Comparison of ENCODE assay signal across 15 cellular contexts in the genomic region with DNA sequence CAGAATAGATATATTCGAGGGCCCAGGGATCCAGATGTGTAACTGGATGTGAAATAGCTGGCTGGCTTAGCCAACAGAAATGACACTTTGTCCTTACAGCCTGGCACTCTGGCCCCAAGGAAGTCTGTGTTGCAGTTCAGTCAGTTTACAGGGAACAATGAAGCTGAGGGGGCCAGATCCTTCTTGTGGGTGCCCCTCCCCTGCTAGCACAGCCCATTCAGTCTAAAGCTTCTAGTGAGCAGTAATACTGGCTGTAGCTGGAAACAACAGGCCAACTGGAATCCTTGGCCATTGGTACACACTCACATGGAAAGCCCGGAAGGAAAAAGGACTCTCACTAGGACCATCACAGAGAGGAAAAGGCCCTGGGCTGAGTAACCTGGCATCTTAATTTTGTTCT. TPM values are rescaled to one million over a fixed set of nuclear protein-coding genes. Genes with fewer than 3 reads are reported as not detected.
DNase-seq lines count a peak whose midpoint lies in the region; ATAC-seq and TF ChIP-seq lines count a peak whose summit lies in the region.
"Had no signal": no experiment of that assay in that cellular context is flagged by ENCODE, and none has a peak within 500 bp of the region (broad histone marks: within the 10 kb centered on the region; RNA-seq: fewer than 3 reads in every experiment).

No MANE protein-coding gene starts in this region.

- H3K4me1 Mint-ChIP-seq in activated CD4-positive, alpha-beta T cell treated with anti-CD3 and anti-CD28 coated beads for 36 hours: peaks cover 90% of the 10 kb centered on the region
- H3K4me1 Mint-ChIP-seq in natural killer cell treated with Interleukin-12 subunit alpha and Interleukin-12 subunit beta and Interleukin-15 and Interleukin-18, amount 100 ng/mL, for 72 hours (ENCODE audit: low read depth in 2 of 2): peaks cover 56 to 67% of the 10 kb centered on the region in 2 donors
- H3K4me1 Mint-ChIP-seq in natural killer cell: peaks cover 63 to 64% of the 10 kb centered on the region in 2 donors
- H3K4me1 Mint-ChIP-seq in activated T-helper 2 cell treated with anti-CD3 and anti-CD28 coated beads, Interferon-gamma antibody, Interleukin-2, Interleukin-4, amounts not matched to agents 10 μg/mL and 5 μg/mL and 100 μg/mL, durations not matched to agents 14 hours and 24 hours and 36 hours (ENCODE audit: low read depth): peaks cover 76% of the 10 kb centered on the region
- peaks cover 61% of the 10 kb centered on the region for H3K4me1 Mint-ChIP-seq in stimulated activated effector memory CD8-positive, alpha-beta T cell treated with anti-CD3 and anti-CD28 coated beads, Interleukin-12 subunit alpha, Interleukin-12 subunit beta, amount 100 ng/mL, for 72 hours

- H3K9me3 Mint-ChIP-seq in activated CD4-positive, alpha-beta T cell treated with anti-CD3 and anti-CD28 coated beads for 36 hours (ENCODE audit: low read depth): no peaks in the 10 kb centered on the region
- H3K9me3 Mint-ChIP-seq in natural killer cell treated with Interleukin-12 subunit alpha and Interleukin-12 subunit beta and Interleukin-15 and Interleukin-18, amount 100 ng/mL, for 72 hours: peaks cover 3% of the 10 kb centered on the region
- H3K9me3 Mint-ChIP-seq in natural killer cell: no peaks in the 10 kb centered on the region
- peaks cover 8% of the 10 kb centered on the region for H3K9me3 Mint-ChIP-seq in activated T-helper 2 cell treated with anti-CD3 and anti-CD28 coated beads, Interferon-gamma antibody, Interleukin-2, Interleukin-4, amounts not matched to agents 10 μg/mL and 5 μg/mL and 100 μg/mL, durations not matched to agents 14 hours and 24 hours and 36 hours
- H3K9me3 Mint-ChIP-seq in stimulated activated effector memory CD8-positive, alpha-beta T cell treated with anti-CD3 and anti-CD28 coated beads, Interleukin-12 subunit alpha, Interleukin-12 subunit beta, amount 100 ng/mL, for 72 hours: no peaks in the 10 kb centered on the region

- peaks cover 8% of the 10 kb centered on the region for H3K36me3 Mint-ChIP-seq in activated CD4-positive, alpha-beta T cell treated with anti-CD3 and anti-CD28 coated beads for 36 hours (ENCODE audit: low read depth)
- peaks cover 7% of the 10 kb centered on the region for H3K36me3 Mint-ChIP-seq in natural killer cell treated with Interleukin-12 subunit alpha and Interleukin-12 subunit beta and Interleukin-15 and Interleukin-18, amount 100 ng/mL, for 72 hours
- H3K36me3 Mint-ChIP-seq in natural killer cell: no peaks in the 10 kb centered on the region
- H3K36me3 Mint-ChIP-seq in activated T-helper 2 cell treated with anti-CD3 and anti-CD28 coated beads, Interferon-gamma antibody, Interleukin-2, Interleukin-4, amounts not matched to agents 10 μg/mL and 5 μg/mL and 100 μg/mL, durations not matched to agents 14 hours and 24 hours and 36 hours (ENCODE audit: low read depth): peaks cover 6% of the 10 kb centered on the region
- H3K36me3 Mint-ChIP-seq in stimulated activated effector memory CD8-positive, alpha-beta T cell treated with anti-CD3 and anti-CD28 coated beads, Interleukin-12 subunit alpha, Interleukin-12 subunit beta, amount 100 ng/mL, for 72 hours: peaks cover 28% of the 10 kb centered on the region

- intact Hi-C loops in activated CD4-positive, alpha-beta T cell treated with anti-CD3 and anti-CD28 coated beads for 36 hours (cut with DNase I, micrococcal nuclease): no loop called here
- intact Hi-C loops in natural killer cell (cut with micrococcal nuclease): loop anchor here (5.0 kb wide), 1 partner anchor 38 kb away; no protein-coding TSS in a partner anchor
- intact Hi-C loops in activated T-helper 2 cell treated with anti-CD3 and anti-CD28 coated beads, Interferon-gamma antibody, Interleukin-2, Interleukin-4, amounts not matched to agents 10 μg/mL and 5 μg/mL and 100 μg/mL, durations not matched to agents 14 hours and 24 hours and 36 hours (cut with micrococcal nuclease): no loop called here

- POLR2A ChIA-PET in activated CD4-positive, alpha-beta T cell treated with anti-CD3 and anti-CD28 coated beads for 36 hours (lab: Charles Lee): interaction anchor here (3.1 kb wide), 1 partner anchor 33 kb away, joined by 20 read pairs; no protein-coding TSS in a partner anchor

- no peak for DNase-seq in activated CD4-positive, alpha-beta T cell treated with anti-CD3 and anti-CD28 coated beads for 36 hours
- no peak for DNase-seq in activated CD4-positive, alpha-beta T cell treated with anti-CD3 and anti-CD28 coated beads, Interleukin-2, amount 50 U/mL, for 48 hours
- DNase-seq in natural killer cell treated with Interleukin-12 subunit alpha and Interleukin-12 subunit beta and Interleukin-15 and Interleukin-18, amount 100 ng/mL, for 72 hours (ENCODE audit: low spot score): no peak
- DNase-seq in natural killer cell (no peak), DMS53 (lab: John Stamatoyannopoulos, UW) (no peak)
- no peak for DNase-seq in activated T-helper 2 cell treated with anti-CD3 and anti-CD28 coated beads, Interferon-gamma antibody, Interleukin-2, Interleukin-4, amounts not matched to agents 10 μg/mL and 5 μg/mL and 100 μg/mL, durations not matched to agents 14 hours and 24 hours and 36 hours (ENCODE audit: low spot score)
- DNase-seq in stimulated activated effector memory CD8-positive, alpha-beta T cell treated with anti-CD3 and anti-CD28 coated beads, Interleukin-12 subunit alpha, Interleukin-12 subunit beta, amount 100 ng/mL, for 72 hours (ENCODE audit: low spot score in 2 of 2): no peak
- DNase-seq in stimulated activated CD4-positive, alpha-beta T cell treated with anti-CD3 and anti-CD28 coated beads, Interleukin-15, amount 100 ng/mL, for 24 hours: no peak
- DNase-seq: DND-41, GDM1, NCI-H1105 treated with DMSO at 0.1 percent for 48 hours, NCI-H1694 treated with DMSO at 0.1 percent for 48 hours, NCI-H2107, NCI-H226 had no signal

- ATAC-seq in activated CD4-positive, alpha-beta T cell treated with anti-CD3 and anti-CD28 coated beads for 36 hours: no peak
- no peak for ATAC-seq in natural killer cell treated with Interleukin-12 subunit alpha and Interleukin-12 subunit beta and Interleukin-15 and Interleukin-18, amount 100 ng/mL, for 72 hours
- ATAC-seq in natural killer cell: no peak
- ATAC-seq in stimulated activated effector memory CD8-positive, alpha-beta T cell treated with anti-CD3 and anti-CD28 coated beads, Interleukin-12 subunit alpha, Interleukin-12 subunit beta, amount 100 ng/mL, for 72 hours: no peak
- ATAC-seq: GM12878 had no signal

- no peaks in the 10 kb centered on the region for H3K27me3 Mint-ChIP-seq in activated CD4-positive, alpha-beta T cell treated with anti-CD3 and anti-CD28 coated beads for 36 hours
- H3K27me3 Mint-ChIP-seq in natural killer cell treated with Interleukin-12 subunit alpha and Interleukin-12 subunit beta and Interleukin-15 and Interleukin-18, amount 100 ng/mL, for 72 hours: peaks cover 0 to 11% of the 10 kb centered on the region in 2 donors
- no peaks in the 10 kb centered on the region for H3K27me3 Mint-ChIP-seq in natural killer cell (ENCODE audit: low read depth in 2 of 2)
- no peaks in the 10 kb centered on the region for H3K27me3 Mint-ChIP-seq in activated T-helper 2 cell treated with anti-CD3 and anti-CD28 coated beads, Interferon-gamma antibody, Interleukin-2, Interleukin-4, amounts not matched to agents 10 μg/mL and 5 μg/mL and 100 μg/mL, durations not matched to agents 14 hours and 24 hours and 36 hours (ENCODE audit: low read depth)

- CTCF ChIA-PET in activated CD4-positive, alpha-beta T cell treated with anti-CD3 and anti-CD28 coated beads for 36 hours (lab: Charles Lee): interaction anchor here (1.0 kb wide), 1 partner anchor 23 kb away, joined by 3 read pairs; no protein-coding TSS in a partner anchor

- H3K27ac Mint-ChIP-seq in activated CD4-positive, alpha-beta T cell treated with anti-CD3 and anti-CD28 coated beads for 36 hours: peak overlapping the region; percentile 92
- peak overlapping the region; percentile 84 to 98 for H3K27ac Mint-ChIP-seq in natural killer cell treated with Interleukin-12 subunit alpha and Interleukin-12 subunit beta and Interleukin-15 and Interleukin-18, amount 100 ng/mL, for 72 hours
- no peak overlapping the region for H3K27ac Mint-ChIP-seq in natural killer cell
- peak overlapping the region; percentile 93 for H3K27ac Mint-ChIP-seq in activated T-helper 2 cell treated with anti-CD3 and anti-CD28 coated beads, Interferon-gamma antibody, Interleukin-2, Interleukin-4, amounts not matched to agents 10 μg/mL and 5 μg/mL and 100 μg/mL, durations not matched to agents 14 hours and 24 hours and 36 hours
- peak overlapping the region; percentile 93 for H3K27ac Mint-ChIP-seq in stimulated activated effector memory CD8-positive, alpha-beta T cell treated with anti-CD3 and anti-CD28 coated beads, Interleukin-12 subunit alpha, Interleukin-12 subunit beta, amount 100 ng/mL, for 72 hours

- H3K4me3 Mint-ChIP-seq in activated CD4-positive, alpha-beta T cell treated with anti-CD3 and anti-CD28 coated beads for 36 hours: no peak overlapping the region
- H3K4me3 Mint-ChIP-seq in natural killer cell treated with Interleukin-12 subunit alpha and Interleukin-12 subunit beta and Interleukin-15 and Interleukin-18, amount 100 ng/mL, for 72 hours: no peak overlapping the region
- no peak overlapping the region for H3K4me3 Mint-ChIP-seq in natural killer cell
- no peak overlapping the region for H3K4me3 Mint-ChIP-seq in activated T-helper 2 cell treated with anti-CD3 and anti-CD28 coated beads, Interferon-gamma antibody, Interleukin-2, Interleukin-4, amounts not matched to agents 10 μg/mL and 5 μg/mL and 100 μg/mL, durations not matched to agents 14 hours and 24 hours and 36 hours (ENCODE audit: low read depth)
- no peak overlapping the region for H3K4me3 Mint-ChIP-seq in stimulated activated effector memory CD8-positive, alpha-beta T cell treated with anti-CD3 and anti-CD28 coated beads, Interleukin-12 subunit alpha, Interleukin-12 subunit beta, amount 100 ng/mL, for 72 hours

- TF ChIP-seq CTCF in natural killer cell (IDR thresholded peaks at IDR 0.05): no peak

RNA-seq across cellular contexts. Expression of a gene that starts 22.7 kb away (rescaled TPM):
- total RNA-seq in activated CD4-positive, alpha-beta T cell treated with anti-CD3 and anti-CD28 coated beads for 36 hours: 100 to 1,000 TPM; 123 to 146 TPM
- 10 to 100 TPM in 1 of 2 donors, 1 to 10 TPM in 1; 9.0 to 10.1 TPM for total RNA-seq in natural killer cell treated with Interleukin-12 subunit alpha and Interleukin-12 subunit beta and Interleukin-15 and Interleukin-18, amount 100 ng/mL, for 72 hours
- total RNA-seq in natural killer cell: 1 to 10 TPM in 1 of 3 donors, under 1 TPM in 1, not detected in 1; 0.77 to 1.5 TPM
- 123 and 127 TPM in 2 replicates for total RNA-seq in activated T-helper 2 cell treated with anti-CD3 and anti-CD28 coated beads, Interferon-gamma antibody, Interleukin-2, Interleukin-4, amounts not matched to agents 10 μg/mL and 5 μg/mL and 100 μg/mL, durations not matched to agents 14 hours and 24 hours and 36 hours

Comparison
In these comparisons a context has a peak if more than half of its experiments do, and no peak if none do; other contexts are left out.
1. H3K27ac Mint-ChIP-seq: peak in activated CD4-positive, alpha-beta T cell treated with anti-CD3 and anti-CD28 coated beads for 36 hours (single experiment), natural killer cell treated with Interleukin-12 subunit alpha and Interleukin-12 subunit beta and Interleukin-15 and Interleukin-18, amount 100 ng/mL, for 72 hours (2 of 2), activated T-helper 2 cell treated with anti-CD3 and anti-CD28 coated beads, Interferon-gamma antibody, Interleukin-2, Interleukin-4, amounts not matched to agents 10 μg/mL and 5 μg/mL and 100 μg/mL, durations not matched to agents 14 hours and 24 hours and 36 hours (single experiment) and stimulated activated effector memory CD8-positive, alpha-beta T cell treated with anti-CD3 and anti-CD28 coated beads, Interleukin-12 subunit alpha, Interleukin-12 subunit beta, amount 100 ng/mL, for 72 hours (single experiment); none in natural killer cell (0 of 2).
2. RNA of a gene that starts 22.7 kb away (total RNA-seq): 123 to 146 TPM in activated CD4-positive, alpha-beta T cell treated with anti-CD3 and anti-CD28 coated beads for 36 hours and 123 to 127 TPM in activated T-helper 2 cell treated with anti-CD3 and anti-CD28 coated beads, Interferon-gamma antibody, Interleukin-2, Interleukin-4, amounts not matched to agents 10 μg/mL and 5 μg/mL and 100 μg/mL, durations not matched to agents 14 hours and 24 hours and 36 hours; 9.0 to 10.1 TPM in natural killer cell treated with Interleukin-12 subunit alpha and Interleukin-12 subunit beta and Interleukin-15 and Interleukin-18, amount 100 ng/mL, for 72 hours and 0.77 to 1.5 TPM in natural killer cell; every median in the first group is over 10 times any median in the second.